ENCODE assay signal across 1 cellular context in the genomic region with DNA sequence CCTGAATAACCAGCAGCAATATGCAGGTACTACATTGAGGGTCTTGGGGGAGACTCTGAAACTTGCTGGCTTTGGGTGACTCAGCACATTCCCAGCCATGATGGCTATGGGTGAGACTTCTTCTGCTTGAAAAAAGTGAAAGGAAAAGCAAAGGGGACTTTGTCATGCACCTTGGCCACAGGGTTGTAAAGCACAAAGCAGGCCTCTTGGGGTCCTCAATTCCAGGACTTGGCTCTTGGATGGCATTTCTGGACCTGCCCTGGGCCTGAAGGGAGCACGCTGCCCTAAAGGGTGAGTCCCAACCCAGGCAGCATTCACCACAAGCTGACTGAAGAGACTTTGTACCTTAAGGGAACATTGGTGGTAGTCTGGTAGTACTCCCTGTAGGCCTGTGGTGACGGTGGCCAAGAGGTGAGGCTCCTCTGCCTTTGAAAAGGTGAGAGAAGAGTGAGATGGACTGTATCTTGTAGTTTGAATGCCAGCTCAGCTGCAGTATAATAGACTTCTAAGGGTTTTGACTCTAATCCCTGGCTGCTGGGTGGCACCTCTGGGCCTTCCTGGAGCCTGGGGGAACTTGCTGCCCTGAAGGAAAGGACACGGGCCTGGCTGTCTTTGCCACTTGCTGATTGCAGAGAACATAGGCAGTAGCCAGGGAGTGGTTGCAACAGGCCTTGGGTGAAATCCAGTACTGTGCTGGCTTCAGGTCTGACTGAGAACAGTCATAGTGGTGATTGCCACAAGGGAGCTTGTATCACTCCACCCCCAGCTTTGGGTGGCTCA.
TF ChIP-seq lines count a peak whose summit lies in the region.

No MANE protein-coding gene starts in this region.

TF ChIP-seq in HepG2, 621 proteins besides CTCF, POLR2A, EP300 and RAD21 (continued from another document):
- TF ChIP-seq TGIF2 (CRISPR knock-in tag; IDR thresholded peaks at IDR 0.05), result no peak
- peak; percentile 23; the same call in 1 of the 2 replicates for TF ChIP-seq ZNF263 (CRISPR knock-in tag; IDR thresholded peaks at IDR 0.05)
- TF ChIP-seq IKZF5 (CRISPR knock-in tag; IDR thresholded peaks at IDR 0.05), result no peak
- no peak for TF ChIP-seq ZNF574 (CRISPR knock-in tag; IDR thresholded peaks at IDR 0.05)
- TF ChIP-seq, protein P1, sequence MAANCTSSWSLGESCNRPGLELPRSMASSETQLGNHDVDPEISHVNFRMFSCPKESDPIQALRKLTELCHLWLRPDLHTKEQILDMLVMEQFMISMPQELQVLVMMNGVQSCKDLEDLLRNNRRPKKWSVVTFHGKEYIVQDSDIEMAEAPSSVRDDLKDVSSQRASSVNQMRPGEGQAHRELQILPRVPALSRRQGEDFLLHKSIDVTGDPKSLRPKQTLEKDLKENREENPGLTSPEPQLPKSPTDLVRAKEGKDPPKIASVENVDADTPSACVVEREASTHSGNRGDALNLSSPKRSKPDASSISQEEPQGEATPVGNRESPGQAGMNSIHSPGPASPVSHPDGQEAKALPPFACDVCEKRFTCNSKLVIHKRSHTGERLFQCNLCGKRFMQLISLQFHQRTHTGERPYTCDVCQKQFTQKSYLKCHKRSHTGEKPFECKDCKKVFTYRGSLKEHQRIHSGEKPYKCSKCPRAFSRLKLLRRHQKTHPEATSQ (CRISPR knock-in tag; IDR thresholded peaks at IDR 0.05; ENCODE audit: borderline replicate concordance), result no peak
- no peak for TF ChIP-seq RBAK (CRISPR knock-in tag; IDR thresholded peaks at IDR 0.05)
- TF ChIP-seq ZNF747 (CRISPR knock-in tag; IDR thresholded peaks at IDR 0.05; ENCODE audit: borderline replicate concordance), result no peak
- no peak for TF ChIP-seq ZNF160 (CRISPR knock-in tag; IDR thresholded peaks at IDR 0.05)
- peak; percentile 46 to 49; a peak in 2 of 4 replicates for TF ChIP-seq MAFK (conservative IDR thresholded peaks at IDR 0.05 in 1 of 2, IDR thresholded peaks at IDR 0.05 in 1 of 2; ENCODE audit: low read length in 2 of 2)
